In the genomic region with DNA sequence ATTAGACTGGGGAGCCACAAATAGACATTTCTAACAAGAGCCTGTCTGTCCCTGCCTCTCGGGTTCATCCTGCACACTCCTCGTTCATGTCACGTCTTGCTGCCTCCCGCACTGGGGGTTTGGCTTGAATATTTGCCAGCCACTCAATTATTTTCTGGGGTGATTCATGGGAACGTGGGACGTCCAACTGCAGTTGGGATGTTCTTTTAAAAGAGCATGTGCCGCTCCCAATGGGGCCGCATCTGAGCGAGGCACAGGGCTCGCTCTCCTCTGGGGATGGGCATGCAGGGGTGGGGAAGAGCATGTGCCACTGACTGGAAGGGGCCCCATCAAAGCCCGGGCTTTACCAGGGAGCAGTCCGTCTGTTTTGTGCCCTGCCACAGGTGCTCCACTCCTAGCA, we compare ENCODE assay signal across 37 cellular contexts. TPM values are rescaled to one million over a fixed set of nuclear protein-coding genes. Genes with fewer than 3 reads are reported as not detected.
DNase-seq lines count a peak whose midpoint lies in the region; ATAC-seq, FAIRE-seq and TF ChIP-seq lines count a peak whose summit lies in the region.
"Had no signal": no experiment of that assay in that cellular context is flagged by ENCODE, and none has a peak within 500 bp of the region (broad histone marks: within the 10 kb centered on the region; RNA-seq: fewer than 3 reads in every experiment).

No MANE protein-coding gene starts in this region.

- dilution Hi-C loops in mammary epithelial cell (cut with HindIII; ENCODE audit: low sequenced_read_pairs), result no loop called here
- dilution Hi-C loops in keratinocyte (cut with MboI; ENCODE audit: extremely low pct_ligation_motif_present, low sequenced_read_pairs), result no loop called here

- no peak for TF ChIP-seq POLR2A in vagina (IDR thresholded peaks at IDR 0.05)

- POLR2A ChIA-PET in activated naive CD8-positive, alpha-beta T cell treated with anti-CD3 and anti-CD28 coated beads, Interleukin-2, amount 10 ng/mL, durations not matched to agents 7 days and 5 days (lab: Charles Lee), result no interaction called here

- H3K4me3 ChIP-seq in mammary epithelial cell (replicated peaks in 1 of 3; ENCODE audit: insufficient read depth in 1 of 3, low read depth in 2 of 3, low read length in 3 of 3) (no peak overlapping the region), keratinocyte (ENCODE audit: control insufficient read depth in 2 of 3, extremely low read depth in 1 of 3, insufficient read depth in 2 of 3, low read depth in 1 of 3, low read length in 3 of 3) (no peak overlapping the region), vagina (no peak overlapping the region), hepatocyte (no peak overlapping the region)
- H3K4me3 ChIP-seq: cardiac muscle cell, coronary artery, heart left ventricle, psoas muscle, suprapubic skin, upper lobe of right lung had no signal

- no peaks in the 10 kb centered on the region for H3K36me3 ChIP-seq in mammary epithelial cell (ENCODE audit: insufficient read depth, low read length)
- H3K36me3 ChIP-seq in keratinocyte (ENCODE audit: control insufficient read depth in 2 of 2, extremely low read depth in 1 of 2, insufficient read depth in 2 of 2, low read length in 2 of 2), result no peaks in the 10 kb centered on the region
- H3K36me3 ChIP-seq in vagina, result no peaks in the 10 kb centered on the region
- no peaks in the 10 kb centered on the region for H3K36me3 ChIP-seq in hepatocyte (replicated peaks; ENCODE audit: insufficient read depth, low read depth)
- H3K36me3 ChIP-seq: cardiac muscle cell, heart left ventricle, suprapubic skin, upper lobe of right lung had no signal

- H3K9me3 Mint-ChIP-seq in activated naive CD8-positive, alpha-beta T cell treated with anti-CD3 and anti-CD28 coated beads, Interleukin-2, amount 10 ng/mL, durations not matched to agents 7 days and 5 days, result peaks cover under 1% of the 10 kb centered on the region
- peaks cover under 1% of the 10 kb centered on the region for H3K9me3 Mint-ChIP-seq in activated naive CD8-positive, alpha-beta T cell treated with anti-CD3 and anti-CD28 coated beads for 36 hours
- peaks cover 7% of the 10 kb centered on the region for H3K9me3 Mint-ChIP-seq in stimulated activated memory B cell treated with anti-CD40 and anti-IgM and Interleukin-4, amounts not matched to agents 10 μg/mL and 1 μg/mL and 100 μg/mL, for 72 hours

- no peak overlapping the region for H3K27ac ChIP-seq in mammary epithelial cell (ENCODE audit: insufficient read depth, low read depth, low read length)
- H3K27ac ChIP-seq in keratinocyte (ENCODE audit: control insufficient read depth, insufficient read depth, low read length), result no peak overlapping the region
- H3K27ac ChIP-seq in vagina, result no peak overlapping the region
- H3K27ac ChIP-seq in hepatocyte, result no peak overlapping the region
- H3K27ac ChIP-seq: cardiac muscle cell, coronary artery, heart left ventricle, psoas muscle, suprapubic skin, upper lobe of right lung, VCaP had no signal

- H3K4me1 ChIP-seq in mammary epithelial cell (ENCODE audit: insufficient read depth, low read length) (peaks cover 10% of the 10 kb centered on the region), keratinocyte (ENCODE audit: control insufficient read depth, extremely low read depth, insufficient read depth, low read length) (peaks cover 4% of the 10 kb centered on the region), vagina (no peaks in the 10 kb centered on the region), hepatocyte (ENCODE audit: insufficient read depth) (no peaks in the 10 kb centered on the region)
- H3K4me1 ChIP-seq: heart left ventricle, psoas muscle, upper lobe of right lung had no signal

- H3K79me2 ChIP-seq in mammary epithelial cell (ENCODE audit: insufficient read depth, low read length), result no peaks in the 10 kb centered on the region
- H3K79me2 ChIP-seq in keratinocyte (ENCODE audit: control insufficient read depth, insufficient read depth, low read length), result no peaks in the 10 kb centered on the region
- H3K79me2 ChIP-seq in hepatocyte, result no peaks in the 10 kb centered on the region

- no peak overlapping the region for H3K9ac ChIP-seq in mammary epithelial cell (ENCODE audit: insufficient read depth, low read length)
- H3K9ac ChIP-seq in keratinocyte (ENCODE audit: control insufficient read depth, extremely low read depth, insufficient read depth, low read length), result no peak overlapping the region

- in situ Hi-C loops in mammary epithelial cell (cut with MboI; ENCODE audit: low sequenced_read_pairs in 2 of 2), result no loop called here

- H3K36me3 Mint-ChIP-seq in activated naive CD8-positive, alpha-beta T cell treated with anti-CD3 and anti-CD28 coated beads, Interleukin-2, amount 10 ng/mL, durations not matched to agents 7 days and 5 days, result no peaks in the 10 kb centered on the region
- no peaks in the 10 kb centered on the region for H3K36me3 Mint-ChIP-seq in activated naive CD8-positive, alpha-beta T cell treated with anti-CD3 and anti-CD28 coated beads for 36 hours
- no peaks in the 10 kb centered on the region for H3K36me3 Mint-ChIP-seq in stimulated activated memory B cell treated with anti-CD40 and anti-IgM and Interleukin-4, amounts not matched to agents 10 μg/mL and 1 μg/mL and 100 μg/mL, for 72 hours
- H3K36me3 Mint-ChIP-seq: activated naive CD4-positive, alpha-beta T cell treated with anti-CD3 and anti-CD28 coated beads, Interleukin-2, amount 50 U/mL, for 72 hours had no signal

- H3K4me2 ChIP-seq in mammary epithelial cell (ENCODE audit: insufficient read depth, low read depth, low read length) (peak overlapping the region; percentile 65), keratinocyte (ENCODE audit: control insufficient read depth, extremely low read depth, insufficient read depth, low read depth, low read length) (peak overlapping the region; percentile 37), hepatocyte (no peak overlapping the region)

- intact Hi-C loops in mammary epithelial cell (cut with micrococcal nuclease), result no loop called here
- intact Hi-C loops in vagina (cut with DNase I), result no loop called here

- no peaks in the 10 kb centered on the region for H3K9me2 ChIP-seq in hepatocyte (replicated peaks; ENCODE audit: insufficient read depth)

- no peaks in the 10 kb centered on the region for H3K4me1 Mint-ChIP-seq in activated naive CD8-positive, alpha-beta T cell treated with anti-CD3 and anti-CD28 coated beads, Interleukin-2, amount 10 ng/mL, durations not matched to agents 7 days and 5 days
- no peaks in the 10 kb centered on the region for H3K4me1 Mint-ChIP-seq in activated naive CD8-positive, alpha-beta T cell treated with anti-CD3 and anti-CD28 coated beads for 36 hours
- no peaks in the 10 kb centered on the region for H3K4me1 Mint-ChIP-seq in stimulated activated memory B cell treated with anti-CD40 and anti-IgM and Interleukin-4, amounts not matched to agents 10 μg/mL and 1 μg/mL and 100 μg/mL, for 72 hours

- peak; percentile 79 for FAIRE-seq in keratinocyte (lab: Jason Lieb, UNC)
- FAIRE-seq: A204.1, D721Med had no signal

- TF ChIP-seq CTCF in mammary epithelial cell (conservative IDR thresholded peaks at IDR 0.05 in 1 of 2, IDR thresholded peaks at IDR 0.05 in 1 of 2; ENCODE audit: extremely low read depth in 1 of 2, insufficient read depth in 1 of 2, low read depth in 1 of 2, low read length in 2 of 2) (no peak), keratinocyte (optimal IDR thresholded peaks at IDR 0.05 in 1 of 3, IDR thresholded peaks at IDR 0.05 in 1 of 3, conservative IDR thresholded peaks at IDR 0.05 in 1 of 3; ENCODE audit: extremely low read depth in 1 of 3, insufficient read depth in 2 of 3, low read length in 3 of 3) (no peak), vagina (IDR thresholded peaks at IDR 0.05) (no peak), hepatocyte (IDR thresholded peaks at IDR 0.05; ENCODE audit: poor library complexity) (no peak)

- H2AFZ ChIP-seq in mammary epithelial cell (ENCODE audit: low read depth, low read length), result peak overlapping the region; percentile 37
- no peak overlapping the region for H2AFZ ChIP-seq in keratinocyte (ENCODE audit: control insufficient read depth, low read length)
- no peak overlapping the region for H2AFZ ChIP-seq in hepatocyte

- CTCF ChIA-PET in mammary epithelial cell (lab: Charles Lee; ENCODE audit: low non-redundant PET), result no interaction called here

- no peaks in the 10 kb centered on the region for H3K9me1 ChIP-seq in keratinocyte (ENCODE audit: control insufficient read depth, extremely low read depth, insufficient read depth, low read length)

- peaks cover 9% of the 10 kb centered on the region for H3K27me3 Mint-ChIP-seq in activated naive CD8-positive, alpha-beta T cell treated with anti-CD3 and anti-CD28 coated beads, Interleukin-2, amount 10 ng/mL, durations not matched to agents 7 days and 5 days
- peaks cover 3% of the 10 kb centered on the region for H3K27me3 Mint-ChIP-seq in activated naive CD8-positive, alpha-beta T cell treated with anti-CD3 and anti-CD28 coated beads for 36 hours
- H3K27me3 Mint-ChIP-seq in stimulated activated memory B cell treated with anti-CD40 and anti-IgM and Interleukin-4, amounts not matched to agents 10 μg/mL and 1 μg/mL and 100 μg/mL, for 72 hours, result peaks cover 42% of the 10 kb centered on the region

- no peaks in the 10 kb centered on the region for H4K20me1 ChIP-seq in mammary epithelial cell (ENCODE audit: insufficient read depth, low read length)
- no peaks in the 10 kb centered on the region for H4K20me1 ChIP-seq in keratinocyte (ENCODE audit: control insufficient read depth, extremely low read depth, insufficient read depth, low read length)
- H4K20me1 ChIP-seq in hepatocyte (ENCODE audit: insufficient read depth, poor library complexity, severe bottlenecking), result no peaks in the 10 kb centered on the region

- no peak overlapping the region for H3K4me3 Mint-ChIP-seq in activated naive CD8-positive, alpha-beta T cell treated with anti-CD3 and anti-CD28 coated beads, Interleukin-2, amount 10 ng/mL, durations not matched to agents 7 days and 5 days
- H3K4me3 Mint-ChIP-seq in activated naive CD8-positive, alpha-beta T cell treated with anti-CD3 and anti-CD28 coated beads for 36 hours, result no peak overlapping the region
- no peak overlapping the region for H3K4me3 Mint-ChIP-seq in stimulated activated memory B cell treated with anti-CD40 and anti-IgM and Interleukin-4, amounts not matched to agents 10 μg/mL and 1 μg/mL and 100 μg/mL, for 72 hours
- H3K4me3 Mint-ChIP-seq: activated CD8-positive, alpha-beta T cell treated with anti-CD3 and anti-CD28 coated beads, Interleukin-2, amount 10 ng/mL, durations not matched to agents 7 days and 5 days; CD4-positive, alpha-beta T cell; naive thymus-derived CD8-positive, alpha-beta T cell had no signal

- no peak for ATAC-seq in activated naive CD8-positive, alpha-beta T cell treated with anti-CD3 and anti-CD28 coated beads, Interleukin-2, amount 10 ng/mL, durations not matched to agents 7 days and 5 days (ENCODE audit: low read depth)
- ATAC-seq in stimulated activated memory B cell treated with anti-CD40 and anti-IgM and Interleukin-4, amounts not matched to agents 10 μg/mL and 1 μg/mL and 100 μg/mL, for 72 hours, result no peak
- ATAC-seq: activated CD8-positive, alpha-beta T cell treated with anti-CD3 and anti-CD28 coated beads, Interleukin-2, amount 10 ng/mL, durations not matched to agents 7 days and 5 days; activated naive CD4-positive, alpha-beta T cell treated with anti-CD3 and anti-CD28 coated beads, Interleukin-2, amount 50 U/mL, for 72 hours; heart left ventricle; naive thymus-derived CD8-positive, alpha-beta T cell; psoas muscle; upper lobe of right lung had no signal

- no TSS peak for BruUV-seq in mammary epithelial cell (replicated peaks; lab: Mats Ljungman, UMichigan)

- peaks cover 4% of the 10 kb centered on the region for H3K27me3 ChIP-seq in mammary epithelial cell (ENCODE audit: insufficient read depth, low read length)
- peaks cover 19% of the 10 kb centered on the region for H3K27me3 ChIP-seq in keratinocyte (ENCODE audit: control insufficient read depth, extremely low read depth, insufficient read depth, low read length)
- no peaks in the 10 kb centered on the region for H3K27me3 ChIP-seq in vagina
- H3K27me3 ChIP-seq in hepatocyte, result no peaks in the 10 kb centered on the region
- H3K27me3 ChIP-seq: cardiac muscle cell had no signal

- H3K27ac Mint-ChIP-seq in activated naive CD8-positive, alpha-beta T cell treated with anti-CD3 and anti-CD28 coated beads, Interleukin-2, amount 10 ng/mL, durations not matched to agents 7 days and 5 days, result no peak overlapping the region
- H3K27ac Mint-ChIP-seq in activated naive CD8-positive, alpha-beta T cell treated with anti-CD3 and anti-CD28 coated beads for 36 hours, result no peak overlapping the region
- no peak overlapping the region for H3K27ac Mint-ChIP-seq in stimulated activated memory B cell treated with anti-CD40 and anti-IgM and Interleukin-4, amounts not matched to agents 10 μg/mL and 1 μg/mL and 100 μg/mL, for 72 hours
- H3K27ac Mint-ChIP-seq: activated CD8-positive, alpha-beta T cell treated with anti-CD3 and anti-CD28 coated beads, Interleukin-2, amount 10 ng/mL, durations not matched to agents 7 days and 5 days; activated naive CD4-positive, alpha-beta T cell treated with anti-CD3 and anti-CD28 coated beads, Interleukin-2, amount 50 U/mL, for 72 hours; CD4-positive, alpha-beta T cell had no signal

- peak; percentile 8 for DNase-seq in activated naive CD8-positive, alpha-beta T cell treated with anti-CD3 and anti-CD28 coated beads, Interleukin-2, amount 10 ng/mL, durations not matched to agents 7 days and 5 days
- no peak for DNase-seq in activated naive CD8-positive, alpha-beta T cell treated with anti-CD3 and anti-CD28 coated beads for 36 hours
- DNase-seq in mammary epithelial cell, result peak; percentile 81
- peak; percentile 7 for DNase-seq in keratinocyte (ENCODE audit: low read depth, low spot score)
- peak; percentile 28 to 76 for DNase-seq in vagina (ENCODE audit: extremely low spot score in 2 of 2)
- no peak for DNase-seq in A172 (ENCODE audit: low spot score)
- DNase-seq in hepatocyte (ENCODE audit: low spot score), result no peak
- DNase-seq: activated CD4-positive, alpha-beta T cell treated with anti-CD3 and anti-CD28 coated beads for 4 hours; activated CD8-positive, alpha-beta T cell treated with anti-CD3 and anti-CD28 coated beads, Interleukin-2, amount 10 ng/mL, durations not matched to agents 7 days and 5 days; activated effector memory CD4-positive, alpha-beta T cell treated with Interleukin-2 at 50 U/mL for 16 hours; activated T-cell treated with anti-CD3 and anti-CD28 coated beads for 4 hours; AML-193; anterior cingulate cortex; CD4-positive, alpha-beta T cell; effector CD8-positive, alpha-beta T cell; erythroblast; H7; heart left ventricle; MV-4-11; naive thymus-derived CD8-positive, alpha-beta T cell; NCI-H1436 treated with DMSO at 0.1 percent for 48 hours; NCI-H2081 treated with DMSO at 0.1 percent for 48 hours; NCI-H226; psoas muscle; stimulated activated naive CD4-positive, alpha-beta T cell; SW 1271; T-helper 9 cell; upper lobe of right lung had no signal

- 0% methylated on average over 8 of the region's 12 CpGs for WGBS in mammary epithelial cell (ENCODE audit: low coverage, missing lambda C conversion rate)
- WGBS in hepatocyte (ENCODE audit: low lambda C conversion rate, missing lambda C conversion rate), result 74% methylated on average over 12 of the region's 12 CpGs

- peaks cover 9% of the 10 kb centered on the region for H3K9me3 ChIP-seq in mammary epithelial cell (replicated peaks; ENCODE audit: insufficient read depth, low read length)
- H3K9me3 ChIP-seq in keratinocyte (ENCODE audit: control insufficient read depth, low read depth, low read length), result peaks cover 4% of the 10 kb centered on the region
- peaks cover 4% of the 10 kb centered on the region for H3K9me3 ChIP-seq in vagina
- no peaks in the 10 kb centered on the region for H3K9me3 ChIP-seq in hepatocyte (ENCODE audit: low read depth)
- H3K9me3 ChIP-seq: upper lobe of right lung had no signal

RNA-seq across cellular contexts. Expression of a gene that starts 43.4 kb away (rescaled TPM):
- total RNA-seq in activated naive CD8-positive, alpha-beta T cell treated with anti-CD3 and anti-CD28 coated beads, Interleukin-2, amount 10 ng/mL, durations not matched to agents 7 days and 5 days, result 100 to 1,000 TPM; 238 to 241 TPM
- total RNA-seq in activated naive CD8-positive, alpha-beta T cell treated with anti-CD3 and anti-CD28 coated beads for 36 hours, result 10 to 100 TPM; 68.7 to 72.9 TPM
- not detected for total RNA-seq in mammary epithelial cell
- not detected for polyA plus RNA-seq in mammary epithelial cell
- polyA minus RNA-seq in mammary epithelial cell, result not detected
- not detected in 3 replicates for polyA plus RNA-seq in keratinocyte
- not detected for polyA plus RNA-seq in keratinocyte (2011; ENCODE audit: low read depth)
- not detected in 2 replicates for polyA plus RNA-seq in keratinocyte (2011; cell fraction: cytosol; rRNA removed)
- polyA plus RNA-seq in keratinocyte (2011; cell fraction: nucleus; rRNA removed), result 0.27 TPM in 1 of 2 replicates, not detected in the other
- not detected in 2 replicates for polyA plus RNA-seq in keratinocyte (2012; ENCODE audit: low replicate concordance)
- polyA minus RNA-seq in keratinocyte, result 0.13 TPM in 1 of 3 replicates, not detected in the others
- not detected for polyA minus RNA-seq in keratinocyte (2011; cell fraction: cytosol; rRNA and poly(A)+ RNA removed)
- polyA minus RNA-seq in keratinocyte (2011; cell fraction: nucleus; rRNA and poly(A)+ RNA removed), result 0.23 TPM in 1 of 2 replicates, not detected in the other
- total RNA-seq in vagina, result 29.5 TPM
- not detected in 2 replicates for total RNA-seq in A172 (2014; rRNA removed; shearing (Covaris generic))
- total RNA-seq in hepatocyte, result 0.96 and 1.00 TPM in 2 replicates
- 0.77 and 2.8 TPM in 2 replicates for polyA plus RNA-seq in hepatocyte
- total RNA-seq: kidney epithelial cell had no signal
- polyA plus RNA-seq: cardiac muscle cell had no signal

Comparison
In these comparisons a context has a peak if more than half of its experiments do, and no peak if none do; other contexts are left out.
1. DNase-seq: peak in activated naive CD8-positive, alpha-beta T cell treated with anti-CD3 and anti-CD28 coated beads, Interleukin-2, amount 10 ng/mL, durations not matched to agents 7 days and 5 days (single experiment), mammary epithelial cell (single experiment), keratinocyte (single experiment) and vagina (2 of 2); none in activated naive CD8-positive, alpha-beta T cell treated with anti-CD3 and anti-CD28 coated beads for 36 hours (single experiment), A172 (single experiment) and hepatocyte (single experiment).
2. RNA of a gene that starts 43.4 kb away (total RNA-seq): 238 to 241 TPM in activated naive CD8-positive, alpha-beta T cell treated with anti-CD3 and anti-CD28 coated beads, Interleukin-2, amount 10 ng/mL, durations not matched to agents 7 days and 5 days, 68.7 to 72.9 TPM in activated naive CD8-positive, alpha-beta T cell treated with anti-CD3 and anti-CD28 coated beads for 36 hours and 29.5 TPM in vagina (single experiment); 0.96 to 1.00 TPM in hepatocyte, not detected in mammary epithelial cell and not detected in A172; every median in the first group is over 10 times any median in the second.